Comparison of ENCODE assay signal across 8 cellular contexts in the genomic region with DNA sequence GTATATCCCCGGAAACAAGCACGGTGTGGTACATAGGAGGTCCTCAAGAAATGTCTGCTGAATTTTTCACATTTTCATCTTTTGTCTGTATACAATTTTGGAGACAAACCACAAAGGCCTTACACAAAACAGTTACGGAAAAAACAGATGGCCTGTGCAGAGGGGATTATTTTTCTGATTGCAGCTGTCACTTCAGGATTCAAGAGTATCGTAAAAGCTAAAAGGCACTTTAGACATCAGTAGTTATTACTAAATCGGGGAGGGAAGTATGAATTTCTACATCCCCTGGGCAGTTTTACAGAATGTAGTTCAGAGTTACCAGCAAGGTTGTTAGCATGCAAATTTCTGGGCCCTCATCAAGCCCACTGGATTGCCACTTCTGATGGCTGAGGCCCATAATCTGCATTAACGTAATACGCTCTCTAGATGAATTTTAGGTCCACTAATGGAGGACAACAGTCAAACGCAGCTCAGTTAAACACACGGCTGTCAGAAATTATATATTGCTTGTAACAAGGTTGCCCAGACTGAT. TPM values are rescaled to one million over a fixed set of nuclear protein-coding genes. Genes with fewer than 3 reads are reported as not detected.
DNase-seq lines count a peak whose midpoint lies in the region; ATAC-seq and TF ChIP-seq lines count a peak whose summit lies in the region.

No MANE protein-coding gene starts in this region.

- H3K36me3 Mint-ChIP-seq in stimulated activated effector memory CD8-positive, alpha-beta T cell treated with anti-CD3 and anti-CD28 coated beads, Interleukin-12 subunit alpha, Interleukin-12 subunit beta, amount 100 ng/mL, for 72 hours, result peaks cover 15% of the 10 kb centered on the region

- intact Hi-C loops in esophagus muscularis mucosa (cut with DNase I), result loop anchor here (5.0 to 10.0 kb wide), 2 partner anchors 51 to 146 kb away; a partner anchor contains a TSS

- peak overlapping the region; percentile 25; the same call in 1 of the 2 replicates for H2AFZ ChIP-seq in OCI-LY3 (ENCODE audit: low read depth, low read length)

- H3K4me1 ChIP-seq in OCI-LY3 (ENCODE audit: low read length) (peaks cover 33% of the 10 kb centered on the region), esophagus muscularis mucosa (peaks cover 12 to 35% (median 27%) of the 10 kb centered on the region in 4 donors), foreskin keratinocyte (peaks cover 13% of the 10 kb centered on the region)

- H3K4me2 ChIP-seq in OCI-LY3 (ENCODE audit: low read length), result peak overlapping the region; percentile 85

- peaks cover 49% of the 10 kb centered on the region for H3K4me1 Mint-ChIP-seq in stimulated activated effector memory CD8-positive, alpha-beta T cell treated with anti-CD3 and anti-CD28 coated beads, Interleukin-12 subunit alpha, Interleukin-12 subunit beta, amount 100 ng/mL, for 72 hours

- H3K36me3 ChIP-seq in OCI-LY3 (replicated peaks; ENCODE audit: low read depth, low read length) (peaks cover 16% of the 10 kb centered on the region), esophagus muscularis mucosa (peaks cover 0 to 14% (median 5%) of the 10 kb centered on the region in 4 donors)

- H3K4me3 ChIP-seq in OCI-LY3 (ENCODE audit: low read length) (peak overlapping the region; percentile 82), esophagus muscularis mucosa (peak overlapping the region; percentile 85 to 92 (median 89))

- no peak for ATAC-seq in stimulated activated effector memory CD8-positive, alpha-beta T cell treated with anti-CD3 and anti-CD28 coated beads, Interleukin-12 subunit alpha, Interleukin-12 subunit beta, amount 100 ng/mL, for 72 hours
- no peak for ATAC-seq in foreskin keratinocyte

- peak overlapping the region; percentile 80 for H3K9ac ChIP-seq in OCI-LY3 (ENCODE audit: low read length)

- TF ChIP-seq EP300 in esophagus muscularis mucosa (IDR thresholded peaks at IDR 0.05), result no peak

- H4K20me1 ChIP-seq in OCI-LY3 (ENCODE audit: insufficient read depth, low read length), result peaks cover 26% of the 10 kb centered on the region

- H3K27ac ChIP-seq in OCI-LY3 (ENCODE audit: low read length) (peak overlapping the region; percentile 91), esophagus muscularis mucosa (replicated peaks in 1 of 4) (peak overlapping the region; percentile 83 to 91 (median 86)), foreskin keratinocyte (no peak overlapping the region)

- peaks cover 66% of the 10 kb centered on the region for H3K79me2 ChIP-seq in OCI-LY3 (ENCODE audit: low read length)

- peak overlapping the region; percentile 90 for H3K27ac Mint-ChIP-seq in stimulated activated effector memory CD8-positive, alpha-beta T cell treated with anti-CD3 and anti-CD28 coated beads, Interleukin-12 subunit alpha, Interleukin-12 subunit beta, amount 100 ng/mL, for 72 hours

- no peak for TF ChIP-seq CTCF in OCI-LY3 (IDR thresholded peaks at IDR 0.05; ENCODE audit: low read depth, low read length)
- TF ChIP-seq CTCF in esophagus muscularis mucosa (IDR thresholded peaks at IDR 0.05), result no peak
- TF ChIP-seq CTCF in foreskin keratinocyte (conservative IDR thresholded peaks at IDR 0.05), result no peak

- WGBS in esophagus muscularis mucosa, result 76% methylated on average over 9 of the region's 9 CpGs

- H3K27me3 ChIP-seq in OCI-LY3 (ENCODE audit: low read depth, low read length) (no peaks in the 10 kb centered on the region), esophagus muscularis mucosa (no peaks in the 10 kb centered on the region), foreskin keratinocyte (no peaks in the 10 kb centered on the region)

- DNase-seq in NCI-H2227 (lab: John Stamatoyannopoulos, UW; ENCODE audit: unreplicated experiment), result peak; percentile 7
- DNase-seq in NCI-H2227 treated with DMSO at 0.1 percent for 48 hours (lab: John Stamatoyannopoulos, UW), result no peak
- no peak for DNase-seq in esophagus muscularis mucosa (ENCODE audit: extremely low spot score)
- DNase-seq in stimulated activated effector memory CD8-positive, alpha-beta T cell treated with anti-CD3 and anti-CD28 coated beads, Interleukin-12 subunit alpha, Interleukin-12 subunit beta, amount 100 ng/mL, for 72 hours (ENCODE audit: low spot score in 2 of 2), result no peak
- no peak for DNase-seq in OCI-M2 (lab: John Stamatoyannopoulos, UW; ENCODE audit: unreplicated experiment)
- DNase-seq in foreskin keratinocyte, result no peak
- DNase-seq in NCI-H2029 treated with DMSO at 0.1 percent for 48 hours (lab: John Stamatoyannopoulos, UW), result no peak

- H3K9me3 Mint-ChIP-seq in stimulated activated effector memory CD8-positive, alpha-beta T cell treated with anti-CD3 and anti-CD28 coated beads, Interleukin-12 subunit alpha, Interleukin-12 subunit beta, amount 100 ng/mL, for 72 hours, result no peaks in the 10 kb centered on the region

- H3K9me3 ChIP-seq in OCI-LY3 (ENCODE audit: insufficient read depth, low read length), result no peaks in the 10 kb centered on the region
- no peaks in the 10 kb centered on the region for H3K9me3 ChIP-seq in esophagus muscularis mucosa

- peak overlapping the region; percentile 82 for H3K4me3 Mint-ChIP-seq in stimulated activated effector memory CD8-positive, alpha-beta T cell treated with anti-CD3 and anti-CD28 coated beads, Interleukin-12 subunit alpha, Interleukin-12 subunit beta, amount 100 ng/mL, for 72 hours

- TF ChIP-seq POLR2A in esophagus muscularis mucosa (IDR thresholded peaks at IDR 0.05; ENCODE audit: low read depth), result no peak

RNA-seq across cellular contexts. Expression of a gene that starts 1.2 kb away (rescaled TPM):
- total RNA-seq in esophagus muscularis mucosa, result 10 to 100 TPM; 19.5 to 24.2 (median 21.7) TPM
- 38.8 and 45.5 TPM in 2 replicates for total RNA-seq in foreskin keratinocyte
- 20.6 and 23.5 TPM in 2 replicates for polyA plus RNA-seq in foreskin keratinocyte
